ENCODE assay signal across 31 cellular contexts in genomic region chr3:350978-351377, GRCh38.
"Had no signal": no experiment of that assay in that cellular context is flagged by ENCODE, and none has a peak within 500 bp of the region (broad histone marks: within the 10 kb centered on the region; RNA-seq: fewer than 3 reads in every experiment).

No MANE protein-coding gene starts in this region.

- H3K4me1 ChIP-seq: SJCRH30 had no signal

- H3K27ac Mint-ChIP-seq: activated B cell treated with CpG ODN at 0.5 μM for 24 hours; activated CD8-positive, alpha-beta T cell treated with anti-CD3 and anti-CD28 coated beads for 36 hours; activated naive CD8-positive, alpha-beta T cell treated with anti-CD3 and anti-CD28 coated beads for 36 hours; activated T-cell treated with anti-CD3 and anti-CD28 coated beads, Interleukin-2, amount 50 U/mL, for 72 hours; activated T-helper 17 cell treated with anti-CD3 and anti-CD28 coated beads, Interleukin-2, amount 50 U/mL, for 72 hours; T-cell had no signal

- H3K4me1 Mint-ChIP-seq: activated naive CD8-positive, alpha-beta T cell treated with anti-CD3 and anti-CD28 coated beads for 36 hours; T-cell had no signal

- DNase-seq: activated B cell treated with CpG ODN at 0.5 μM for 24 hours; activated CD4-positive, alpha-beta T cell treated with anti-CD3 and anti-CD28 coated beads for 4 hours; activated CD4-positive, alpha-beta T cell treated with anti-CD3 and anti-CD28 coated beads, Interleukin-2, amount 50 U/mL, for 1 hour; activated CD4-positive, CD25-positive, alpha-beta regulatory T cell treated with anti-CD3 and anti-CD28 coated beads, Interleukin-2, amount 50 U/mL, for 72 hours; activated CD8-positive, alpha-beta T cell treated with anti-CD3 and anti-CD28 coated beads for 36 hours; activated effector memory CD4-positive, alpha-beta T cell treated with anti-CD3 and anti-CD28 coated beads, Interleukin-2, amount 50 U/mL, for 16 hours; activated naive CD4-positive, alpha-beta T cell; activated naive CD4-positive, alpha-beta T cell treated with anti-CD3 and anti-CD28 coated beads, Interleukin-2, amount 50 U/mL, for 16 hours; activated naive CD8-positive, alpha-beta T cell treated with anti-CD3 and anti-CD28 coated beads for 36 hours; activated T-cell treated with anti-CD3 and anti-CD28 coated beads, Interleukin-2, amount 50 U/mL, for 1 hour; activated T-cell treated with anti-CD3 and anti-CD28 coated beads, Interleukin-2, amount 50 U/mL, for 72 hours; amniotic stem cell; aorta; brain microvascular endothelial cell; central memory CD4-positive, alpha-beta T cell; NCI-H1092 treated with DMSO at 0.1 percent for 48 hours; NCI-H1417; NCI-H146; NCI-H1930; NCI-H2081 treated with DMSO at 0.1 percent for 48 hours; NCI-H345; NCI-H524 treated with DMSO at 0.1 percent for 48 hours; SHP77; SJCRH30; SK-N-SH; T-cell; T-helper 2 cell; T-helper 9 cell had no signal

- ATAC-seq: activated CD8-positive, alpha-beta T cell treated with anti-CD3 and anti-CD28 coated beads for 36 hours; activated T-cell treated with anti-CD3 and anti-CD28 coated beads, Interleukin-2, amount 50 U/mL, for 72 hours; activated T-helper 17 cell treated with anti-CD3 and anti-CD28 coated beads, Interleukin-2, amount 50 U/mL, for 72 hours; Panc1; T-cell had no signal

- H3K27me3 ChIP-seq: brain microvascular endothelial cell, SJCRH30 had no signal

- H3K9me3 ChIP-seq: SJCRH30, SK-N-SH had no signal

- H3K36me3 Mint-ChIP-seq: activated naive CD8-positive, alpha-beta T cell treated with anti-CD3 and anti-CD28 coated beads for 36 hours; T-cell had no signal

- H3K27me3 Mint-ChIP-seq: activated B cell treated with CpG ODN at 0.5 μM for 24 hours; activated CD8-positive, alpha-beta T cell treated with anti-CD3 and anti-CD28 coated beads for 36 hours; activated T-helper 17 cell treated with anti-CD3 and anti-CD28 coated beads, Interleukin-2, amount 50 U/mL, for 72 hours; T-cell had no signal

- H3K36me3 ChIP-seq: brain microvascular endothelial cell, SJCRH30 had no signal

- H3K9ac ChIP-seq: SK-N-SH had no signal

- H3K4me3 ChIP-seq: SJCRH30 had no signal

- H3K27ac ChIP-seq: brain microvascular endothelial cell, SJCRH30, VCaP had no signal

- H3K9me3 Mint-ChIP-seq: activated B cell treated with CpG ODN at 0.5 μM for 24 hours; activated CD8-positive, alpha-beta T cell treated with anti-CD3 and anti-CD28 coated beads for 36 hours; activated naive CD8-positive, alpha-beta T cell treated with anti-CD3 and anti-CD28 coated beads for 36 hours; activated T-cell treated with anti-CD3 and anti-CD28 coated beads, Interleukin-2, amount 50 U/mL, for 72 hours; activated T-helper 17 cell treated with anti-CD3 and anti-CD28 coated beads, Interleukin-2, amount 50 U/mL, for 72 hours had no signal

- H3K4me3 Mint-ChIP-seq: activated B cell treated with CpG ODN at 0.5 μM for 24 hours; activated CD8-positive, alpha-beta T cell treated with anti-CD3 and anti-CD28 coated beads for 36 hours; activated naive CD8-positive, alpha-beta T cell treated with anti-CD3 and anti-CD28 coated beads for 36 hours; activated T-cell treated with anti-CD3 and anti-CD28 coated beads, Interleukin-2, amount 50 U/mL, for 72 hours; activated T-helper 17 cell treated with anti-CD3 and anti-CD28 coated beads, Interleukin-2, amount 50 U/mL, for 72 hours; T-cell had no signal
